In the genomic region with DNA sequence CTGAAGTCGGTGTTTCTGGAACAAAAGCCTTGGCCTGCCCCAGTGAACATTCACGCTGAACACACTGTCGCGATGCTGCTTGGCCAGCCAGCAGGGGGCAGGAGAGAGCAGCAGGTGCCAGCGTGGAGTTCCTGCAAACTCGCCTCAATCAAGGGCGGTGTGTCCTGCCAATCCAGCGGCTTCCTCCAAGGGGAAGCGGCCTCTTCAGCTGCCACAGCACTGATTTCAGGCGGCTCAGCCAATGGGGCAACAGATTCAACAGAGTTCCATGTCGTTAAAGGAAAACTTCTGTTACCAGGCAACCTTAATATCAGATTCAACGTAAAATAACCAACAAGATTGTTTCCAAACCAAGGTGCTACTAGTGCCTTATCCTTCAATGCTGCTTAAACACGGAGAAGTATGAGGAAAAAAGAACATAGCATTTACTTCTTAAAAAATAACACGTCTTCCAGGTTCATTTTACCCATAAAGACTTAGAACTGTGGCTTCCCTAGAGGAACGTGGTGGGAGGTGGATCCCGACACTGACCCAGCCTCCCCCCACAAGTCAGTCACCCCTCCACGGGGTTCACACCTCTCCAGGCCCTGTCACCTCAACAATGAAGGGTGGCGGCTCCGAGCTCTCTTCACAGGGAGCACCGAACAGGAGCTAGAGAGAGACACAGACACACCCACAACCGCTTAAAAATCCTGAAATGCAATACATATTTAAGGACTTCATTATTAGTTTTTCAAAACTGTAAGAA, we compare ENCODE assay signal across 8 cellular contexts.
DNase-seq lines count a peak whose midpoint lies in the region; ATAC-seq and TF ChIP-seq lines count a peak whose summit lies in the region.

No MANE protein-coding gene starts in this region.

- ATAC-seq in HG03097 (IDR thresholded peaks at IDR 0.05; ENCODE audit: low FRiP score, unreplicated experiment) (peak; percentile 71), HG02763 (IDR thresholded peaks at IDR 0.05; ENCODE audit: unreplicated experiment) (no peak)

- TF ChIP-seq CTCF in lower leg skin (IDR thresholded peaks at IDR 0.05) = peak in 1 of 3 donors; percentile 79

- DNase-seq in GDM1 (lab: John Stamatoyannopoulos, UW) (peak; percentile 53), NCI-H526 (lab: John Stamatoyannopoulos, UW) (peak; percentile 63 to 88), dermis microvascular lymphatic vessel endothelial cell (ENCODE audit: low read depth in 2 of 2) (peak; percentile 87 to 92), lower leg skin (ENCODE audit: low spot score in 2 of 2) (peak; percentile 86 to 97)
- peak; percentile 88 to 89 for DNase-seq in activated CD4-positive, alpha-beta T cell treated with anti-CD3 and anti-CD28 coated beads, Interleukin-2, amount 50 U/mL, for 48 hours
- DNase-seq in stimulated activated CD4-positive, alpha-beta T cell treated with anti-CD3 and anti-CD28 coated beads, Interleukin-4, amount 100 ng/mL, for 4 hours = peak; percentile 60 to 84

- WGBS in lower leg skin, 2 donors = 25% methylated on average over 21 of the region's 21 CpGs

- intact Hi-C loops in lower leg skin (cut with DNase I; ENCODE audit: low total_unique reads) = no loop called here

- no peak overlapping the region for H3K4me3 ChIP-seq in lower leg skin (ENCODE audit: low read depth, poor library complexity, severe bottlenecking)

- TF ChIP-seq POLR2A in lower leg skin (IDR thresholded peaks at IDR 0.05) = no peak
